In genomic region chr16:25093208-25094061, GRCh38 we compare ENCODE assay signal across 9 cellular contexts. TPM values are rescaled to one million over a fixed set of nuclear protein-coding genes. Genes with fewer than 3 reads are reported as not detected.
DNase-seq lines count a peak whose midpoint lies in the region; ATAC-seq and FAIRE-seq lines count a peak whose summit lies in the region.
"Had no signal": no experiment of that assay in that cellular context is flagged by ENCODE, and none has a peak within 500 bp of the region (broad histone marks: within the 10 kb centered on the region; RNA-seq: fewer than 3 reads in every experiment).

No MANE protein-coding gene starts in this region.

- intact Hi-C loops in naive thymus-derived CD4-positive, alpha-beta T cell (cut with micrococcal nuclease) = loop anchor here (1.0 kb wide), 3 partner anchors 13 to 32 kb away; partner anchors contain the start of gene LCMT1 (in 1 of the 2)

- H3K36me3 ChIP-seq in naive thymus-derived CD4-positive, alpha-beta T cell (ENCODE audit: control insufficient read depth in 2 of 3, insufficient read depth in 3 of 3, low read length in 3 of 3) = no peaks in the 10 kb centered on the region
- H3K36me3 ChIP-seq in SJCRH30 = no peaks in the 10 kb centered on the region

- H3K4me1 Mint-ChIP-seq in naive thymus-derived CD4-positive, alpha-beta T cell = peaks cover 21 to 44% (median 39%) of the 10 kb centered on the region in 7 donors

- no peaks in the 10 kb centered on the region for H3K9me3 Mint-ChIP-seq in naive thymus-derived CD4-positive, alpha-beta T cell

- H3K9me3 ChIP-seq in naive thymus-derived CD4-positive, alpha-beta T cell (ENCODE audit: control insufficient read depth in 2 of 3, low read length in 3 of 3) = no peaks in the 10 kb centered on the region
- no peaks in the 10 kb centered on the region for H3K9me3 ChIP-seq in SJCRH30 (replicated peaks)
- H3K9me3 ChIP-seq: tibial nerve had no signal

- CTCF ChIA-PET in naive thymus-derived CD4-positive, alpha-beta T cell (lab: Charles Lee) = interaction anchor here (0.9 to 1.9 kb wide), 4 partner anchors 14 to 42 kb away, joined by 3 to 7 read pairs (median 3); no protein-coding TSS in a partner anchor

- POLR2A ChIA-PET in naive thymus-derived CD4-positive, alpha-beta T cell (lab: Charles Lee) = interaction anchor here (0.6 to 4.1 kb wide), 10 partner anchors 8 to 44 kb away, joined by 3 to 23 read pairs (median 4); partner anchors contain the start of gene LCMT1

- DNase-seq in NOMO-1 treated with DMSO at 0.1 percent for 48 hours (lab: John Stamatoyannopoulos, UW; ENCODE audit: unreplicated experiment) (peak; percentile 95), SJCRH30 (no peak), left lobe of liver (ENCODE audit: low spot score) (no peak), urothelium cell line (ENCODE audit: low spot score) (no peak)
- peak in 5 of 9 donors; percentile 15 to 49 (median 37) for DNase-seq in naive thymus-derived CD4-positive, alpha-beta T cell

- no peaks in the 10 kb centered on the region for H3K27me3 ChIP-seq in naive thymus-derived CD4-positive, alpha-beta T cell (ENCODE audit: control insufficient read depth in 2 of 2, insufficient read depth in 2 of 2, low read length in 2 of 2)
- no peaks in the 10 kb centered on the region for H3K27me3 ChIP-seq in SJCRH30
- H3K27me3 ChIP-seq: tibial nerve had no signal

- peak; percentile 66 for ATAC-seq in GM18858 (IDR thresholded peaks at IDR 0.05; ENCODE audit: unreplicated experiment)
- peak; percentile 71 for ATAC-seq in HG02610 (IDR thresholded peaks at IDR 0.05; ENCODE audit: unreplicated experiment)
- peak; percentile 68 for ATAC-seq in naive thymus-derived CD4-positive, alpha-beta T cell
- no peak for ATAC-seq in esophagus mucosa
- ATAC-seq in left lobe of liver = no peak

- no peaks in the 10 kb centered on the region for H3K27me3 Mint-ChIP-seq in naive thymus-derived CD4-positive, alpha-beta T cell

- H3K4me3 Mint-ChIP-seq in naive thymus-derived CD4-positive, alpha-beta T cell = peak overlapping the region; percentile 1 to 83 (median 62)

- H3K27ac ChIP-seq in naive thymus-derived CD4-positive, alpha-beta T cell (ENCODE audit: low read depth, low read length) = peak overlapping the region; percentile 69
- H3K27ac ChIP-seq in SJCRH30 = no peak overlapping the region
- H3K27ac ChIP-seq: tibial nerve had no signal

- no peak for FAIRE-seq in urothelium cell line (lab: Jason Lieb, UNC)

- no peak overlapping the region for H3K4me3 ChIP-seq in naive thymus-derived CD4-positive, alpha-beta T cell (ENCODE audit: low read length)
- H3K4me3 ChIP-seq in SJCRH30 = no peak overlapping the region
- H3K4me3 ChIP-seq: tibial nerve had no signal

- H3K36me3 Mint-ChIP-seq in naive thymus-derived CD4-positive, alpha-beta T cell = peaks cover 0 to 11% (median 3%) of the 10 kb centered on the region in 5 donors

- peak overlapping the region; percentile 82 to 98 (median 92) for H3K27ac Mint-ChIP-seq in naive thymus-derived CD4-positive, alpha-beta T cell

- peaks cover 0 to 20% of the 10 kb centered on the region in 2 donors for H3K4me1 ChIP-seq in naive thymus-derived CD4-positive, alpha-beta T cell (ENCODE audit: control insufficient read depth in 2 of 2, insufficient read depth in 2 of 2, low read length in 2 of 2)
- H3K4me1 ChIP-seq in SJCRH30 = peaks cover 2% of the 10 kb centered on the region; the same call in 1 of the 2 replicates
- H3K4me1 ChIP-seq: tibial nerve had no signal

RNA-seq across cellular contexts. Expression of gene LCMT1, which starts 18.1 kb away (rescaled TPM):
- 10 to 100 TPM; 30.2 to 36.9 (median 33.0) TPM for total RNA-seq in naive thymus-derived CD4-positive, alpha-beta T cell
- polyA plus RNA-seq in naive thymus-derived CD4-positive, alpha-beta T cell = 10 to 100 TPM; 37.5 to 58.4 TPM
- total RNA-seq in SJCRH30 (2014; rRNA removed; shearing (Covaris generic)) = 31.7 and 34.7 TPM in 2 replicates
- 26.8 TPM for total RNA-seq in esophagus mucosa
- total RNA-seq in left lobe of liver = 7.0 TPM

Comparison
In these comparisons a context has a peak if more than half of its experiments do, and no peak if none do; other contexts are left out.
1. ATAC-seq: peak in GM18858 (single experiment), HG02610 (single experiment) and naive thymus-derived CD4-positive, alpha-beta T cell (single experiment); none in esophagus mucosa (single experiment) and left lobe of liver (single experiment).
2. DNase-seq: peak in NOMO-1 treated with DMSO at 0.1 percent for 48 hours (single experiment) and naive thymus-derived CD4-positive, alpha-beta T cell (5 of 9); none in SJCRH30 (0 of 2), left lobe of liver (single experiment) and urothelium cell line (single experiment).